In genomic region chr14:61300754-61301153, GRCh38 we compare ENCODE assay signal across 26 cellular contexts.
"Had no signal": no experiment of that assay in that cellular context is flagged by ENCODE, and none has a peak within 500 bp of the region (broad histone marks: within the 10 kb centered on the region; RNA-seq: fewer than 3 reads in every experiment).

No MANE protein-coding gene starts in this region.

- H3K4me1 ChIP-seq: prostate gland had no signal

- H3K36me3 Mint-ChIP-seq: naive B cell had no signal

- H3K27ac ChIP-seq: pancreas, prostate gland, skin epidermis, testis, transverse colon had no signal

- H3K9me3 ChIP-seq: pancreas, prostate gland, testis, transverse colon had no signal

- DNase-seq: activated CD4-positive, alpha-beta T cell treated with anti-CD3 and anti-CD28 coated beads for 4 hours; activated CD4-positive, alpha-beta T cell treated with anti-CD3 and anti-CD28 coated beads, Interleukin-2, amount 50 U/mL, for 4 hours; activated CD8-positive, alpha-beta memory T cell treated with anti-CD3 and anti-CD28 coated beads for 24 hours; activated effector memory CD4-positive, alpha-beta T cell treated with Interleukin-2 at 50 U/mL for 16 hours; activated naive CD4-positive, alpha-beta T cell treated with anti-CD3 and anti-CD28 coated beads for 36 hours; activated naive CD8-positive, alpha-beta T cell treated with anti-CD3 and anti-CD28 coated beads, Interleukin-2, amount 50 U/mL, for 24 hours; amygdala; caudate nucleus; foreskin fibroblast; head of caudate nucleus; hypothalamus; islet precursor cell; left ventricle myocardium superior; naive B cell; nucleus accumbens; pancreas; retina; stimulated activated CD4-positive, alpha-beta T cell treated with anti-CD3 and anti-CD28 coated beads, Interleukin-12 subunit alpha, Interleukin-12 subunit beta, amount 100 ng/mL, for 4 hours; stimulated activated CD4-positive, alpha-beta T cell treated with anti-CD3 and anti-CD28 coated beads, Interleukin-4, amount 100 ng/mL, for 1 hour; stimulated activated naive CD8-positive, alpha-beta T cell treated with anti-CD3 and anti-CD28 coated beads, Interleukin-15, Interleukin-2, amounts not matched to agents 100 U/mL and 50 U/mL, for 24 hours; testis; transverse colon had no signal

- H3K27me3 ChIP-seq: pancreas, testis, transverse colon had no signal

- H3K4me1 Mint-ChIP-seq: naive B cell, neural crest cell had no signal

- H3K27me3 Mint-ChIP-seq: activated naive CD8-positive, alpha-beta T cell treated with anti-CD3 and anti-CD28 coated beads, Interleukin-2, amount 50 U/mL, for 24 hours; naive B cell had no signal

- H3K4me3 ChIP-seq: pancreas, prostate gland, skin epidermis, testis, transverse colon had no signal

- H3K36me3 ChIP-seq: pancreas, prostate gland, transverse colon had no signal

- ATAC-seq: activated naive CD8-positive, alpha-beta T cell treated with anti-CD3 and anti-CD28 coated beads, Interleukin-2, amount 50 U/mL, for 24 hours; left ventricle myocardium superior; pancreas; sciatic nerve; stimulated activated naive CD8-positive, alpha-beta T cell treated with anti-CD3 and anti-CD28 coated beads, Interleukin-15, Interleukin-2, amounts not matched to agents 100 U/mL and 50 U/mL, for 24 hours had no signal

- H3K9me3 Mint-ChIP-seq: neural crest cell had no signal

- H3K27ac Mint-ChIP-seq: activated naive CD8-positive, alpha-beta T cell treated with anti-CD3 and anti-CD28 coated beads, Interleukin-2, amount 50 U/mL, for 24 hours; naive B cell had no signal

- H3K4me3 Mint-ChIP-seq: activated naive CD4-positive, alpha-beta T cell treated with anti-CD3 and anti-CD28 coated beads for 36 hours; activated naive CD8-positive, alpha-beta T cell treated with anti-CD3 and anti-CD28 coated beads, Interleukin-2, amount 50 U/mL, for 24 hours; naive B cell; neural crest cell had no signal
